8 cellular contexts compared by ENCODE assay signal in the genomic region with DNA sequence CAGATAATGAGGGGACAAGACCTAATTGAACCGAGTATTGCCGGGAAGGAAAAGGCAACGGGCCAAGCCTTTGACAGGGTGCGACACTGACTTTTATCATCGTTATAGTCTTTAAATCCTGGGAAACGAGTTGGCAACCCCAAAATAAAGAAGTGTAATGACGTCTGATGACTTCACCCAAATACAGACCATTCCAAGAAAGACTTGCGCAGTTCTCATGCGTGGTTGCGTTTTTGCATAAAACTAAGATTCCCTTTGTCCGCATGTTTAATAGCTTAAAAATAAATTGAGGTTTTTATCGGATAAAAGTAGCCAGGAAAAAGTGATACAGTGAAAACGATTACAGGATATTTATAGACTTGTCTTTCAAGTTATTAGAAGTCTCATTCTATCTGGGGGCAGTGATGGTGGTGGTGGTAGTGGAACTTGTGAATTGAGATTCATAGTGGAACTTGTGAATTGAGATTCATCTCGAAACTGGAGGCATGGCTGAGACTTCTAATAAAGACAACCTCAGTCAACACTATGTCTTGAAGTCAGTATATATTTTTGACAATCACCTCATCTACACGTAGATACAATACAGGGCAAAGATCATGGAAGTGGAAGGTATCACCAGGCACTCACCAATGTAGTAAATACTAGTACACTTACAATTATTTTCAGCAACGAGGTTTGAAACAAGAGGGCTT. TPM values are rescaled to one million over a fixed set of nuclear protein-coding genes. Genes with fewer than 3 reads are reported as not detected.
DNase-seq lines count a peak whose midpoint lies in the region; ATAC-seq and TF ChIP-seq lines count a peak whose summit lies in the region.

No MANE protein-coding gene starts in this region.

- ATAC-seq in GM21825 (IDR thresholded peaks at IDR 0.05; ENCODE audit: unreplicated experiment): peak; percentile 25
- no peak for ATAC-seq in Panc1
- ATAC-seq in naive B cell (ENCODE audit: low read depth in 2 of 2): no peak

- H3K4me1 ChIP-seq in Panc1 (ENCODE audit: control insufficient read depth, insufficient read depth, low read length) (peaks cover 17% of the 10 kb centered on the region), uterus (no peaks in the 10 kb centered on the region)

- no peak for TF ChIP-seq CTCF in Panc1 (IDR thresholded peaks at IDR 0.05)
- TF ChIP-seq CTCF in uterus (IDR thresholded peaks at IDR 0.05): no peak

- H3K27me3 ChIP-seq in Panc1 (ENCODE audit: control insufficient read depth, insufficient read depth, low read length) (no peaks in the 10 kb centered on the region), uterus (no peaks in the 10 kb centered on the region)

- peak overlapping the region; percentile 93 to 96 for H3K4me3 ChIP-seq in Panc1 (ENCODE audit: low read depth in 2 of 2, low read length in 2 of 2)
- H3K4me3 ChIP-seq in uterus: peak overlapping the region; percentile 64 to 88

- DNase-seq in GM03348 (ENCODE audit: low spot score): peak; percentile 10
- DNase-seq in Panc1 (ENCODE audit: low read depth, low spot score): peak; percentile 25
- DNase-seq in naive B cell: no peak
- peak in 1 of 2 donors; percentile 57 for DNase-seq in uterus
- no peak for DNase-seq in NOMO-1 treated with dmso at 0.1 percent for 144 hours (lab: John Stamatoyannopoulos, UW; ENCODE audit: unreplicated experiment)
- DNase-seq in iPS-NIHi11 (ENCODE audit: low spot score): no peak

- intact Hi-C loops in Panc1 (cut with micrococcal nuclease; ENCODE audit: unreplicated experiment) (no loop called here), uterus (cut with DNase I; ENCODE audit: low total_unique reads) (no loop called here)

- no peak for TF ChIP-seq POLR2A in uterus (IDR thresholded peaks at IDR 0.05)

- POLR2A ChIA-PET in Panc1 (lab: Charles Lee): no interaction called here

- peaks cover 15 to 31% (median 19%) of the 10 kb centered on the region in 3 donors for H3K4me1 Mint-ChIP-seq in naive B cell

- H3K27ac Mint-ChIP-seq in naive B cell: peak overlapping the region; percentile 94 to 99 (median 98)

- TSS peak; percentile 98 for BruUV-seq in Panc1 (replicated peaks; lab: Mats Ljungman, UMichigan)

- H3K36me3 ChIP-seq in Panc1 (ENCODE audit: control insufficient read depth, insufficient read depth, low read length) (peaks cover 4% of the 10 kb centered on the region), uterus (no peaks in the 10 kb centered on the region)

- H3K9me3 Mint-ChIP-seq in naive B cell: no peaks in the 10 kb centered on the region

- H3K4me3 Mint-ChIP-seq in naive B cell: peak overlapping the region; percentile 91 to 100 (median 96)

- in situ Hi-C loops in Panc1 (cut with HindIII; ENCODE audit: low pct_unique_long_range_greater_than_20kb, low sequenced_read_pairs): no loop called here

- H3K36me3 Mint-ChIP-seq in naive B cell: no peaks in the 10 kb centered on the region

- H3K27ac ChIP-seq in Panc1 (ENCODE audit: low read length) (peak overlapping the region; percentile 98), cingulate gyrus (ENCODE audit: low read depth, low read length) (peak overlapping the region; percentile 95), uterus (peak overlapping the region; percentile 97 to 99)

- CTCF ChIA-PET in Panc1 (lab: Charles Lee): interaction anchor here (0.9 to 1.3 kb wide), 2 partner anchors 109 to 450 kb away, joined by 3 to 4 read pairs; no protein-coding TSS in a partner anchor

- peaks cover 4 to 6% (median 6%) of the 10 kb centered on the region in 3 donors for H3K27me3 Mint-ChIP-seq in naive B cell

- no peaks in the 10 kb centered on the region for H3K9me3 ChIP-seq in Panc1 (ENCODE audit: control insufficient read depth, insufficient read depth, low read depth, low read length)
- H3K9me3 ChIP-seq in uterus: no peaks in the 10 kb centered on the region

RNA-seq across cellular contexts. Expression of a gene that starts 1.2 kb away (rescaled TPM):
- total RNA-seq in Panc1 (2021; ENCODE audit: unreplicated experiment) (80.8 TPM), uterus (100 to 1,000 TPM in 2 of 4 donors, 10 to 100 TPM in 2; 30.7 to 223 (median 84.1) TPM)
- polyA plus RNA-seq in Panc1 (2012; ENCODE audit: insufficient read length): 23.0 TPM
- polyA plus RNA-seq in naive B cell (ENCODE audit: low read depth in 6 of 6): 10 to 100 TPM; 25.8 to 36.2 (median 29.4) TPM

Comparison
In these comparisons a context has a peak if more than half of its experiments do, and no peak if none do; other contexts are left out.
1. DNase-seq: peak in GM03348 (single experiment) and Panc1 (single experiment); none in naive B cell (single experiment), NOMO-1 treated with dmso at 0.1 percent for 144 hours (single experiment) and iPS-NIHi11 (single experiment).
2. Peak in every context shown above with its lines, with median percentiles within 50 percentile points of each other: H3K27ac ChIP-seq.